ENCODE assay signal across 1 cellular context in the genomic region with DNA sequence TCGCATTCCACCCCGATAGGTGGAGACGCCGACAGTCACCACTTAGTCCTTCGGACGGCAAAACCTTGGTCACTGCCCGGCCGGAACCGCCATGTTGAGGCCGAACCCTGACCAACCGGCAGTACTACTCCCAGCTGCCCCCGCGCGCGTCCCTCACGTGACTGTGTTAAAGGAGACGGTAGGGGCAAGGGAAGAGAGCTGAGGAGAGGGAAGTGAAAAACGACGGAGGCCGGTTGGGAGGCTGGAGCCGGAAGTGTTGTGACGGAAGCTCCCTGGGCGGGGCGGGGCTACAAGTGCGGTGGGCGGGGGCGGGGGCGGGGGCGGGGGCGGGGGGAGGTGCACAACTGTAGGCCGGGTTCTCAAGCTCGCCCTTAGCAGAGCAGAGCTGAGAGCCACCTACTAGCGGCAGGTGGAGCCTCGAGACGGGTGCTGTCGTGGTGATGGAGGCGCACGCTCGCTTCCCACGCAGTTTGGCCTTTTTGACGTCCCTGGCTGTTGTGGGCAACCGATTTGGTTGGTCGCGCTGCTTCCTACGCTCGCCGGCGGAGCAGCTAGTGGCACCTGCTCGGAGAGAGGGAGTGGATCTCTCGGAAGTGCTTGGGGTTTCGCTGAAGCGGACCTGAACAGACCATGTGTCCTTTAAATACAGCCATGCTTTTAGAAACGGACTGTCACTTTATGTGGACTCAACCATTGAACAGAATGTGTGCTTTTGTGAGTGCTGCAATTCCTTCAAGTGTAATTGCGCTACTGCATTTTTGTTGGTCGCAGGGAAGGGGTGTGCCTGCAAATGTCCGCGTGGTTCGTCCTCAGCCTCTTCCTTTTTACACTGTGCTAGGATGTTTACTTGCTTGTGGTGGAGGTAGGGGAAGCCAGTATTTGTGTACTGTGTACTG.
A peak's percentile ranks its signal among the peaks of the same experiment; 100 is the strongest.
TF ChIP-seq lines count a peak whose summit lies in the region.

TSS of gene TRAPPC8 (minus strand) at position 130 of the 896 bp plus-strand sequence. CDS start 364 bp downstream, outside the sequence.

TF ChIP-seq in HEK293, 187 proteins besides CTCF, POLR2A, EP300 and RAD21 (continued from another document and continues in another):
- TF ChIP-seq ZBTB44 (tag by site-specific recombination; IDR thresholded peaks at IDR 0.05) (no peak), ZSCAN23 (tag by site-specific recombination; IDR thresholded peaks at IDR 0.05) (no peak), ZNF16 (tag by site-specific recombination; IDR thresholded peaks at IDR 0.05; ENCODE audit: low read depth) (no peak), ZNF19 (tag by site-specific recombination; IDR thresholded peaks at IDR 0.05; ENCODE audit: low read depth) (no peak), ZNF426 (tag by site-specific recombination; IDR thresholded peaks at IDR 0.05) (no peak), TSHZ1 (tag by site-specific recombination; IDR thresholded peaks at IDR 0.05; ENCODE audit: borderline replicate concordance) (no peak), ZNF610 (tag by site-specific recombination; IDR thresholded peaks at IDR 0.05; ENCODE audit: borderline replicate concordance) (peak; percentile 53; the same call in 1 of the 2 replicates), ZNF214 (tag by site-specific recombination; IDR thresholded peaks at IDR 0.05; ENCODE audit: borderline replicate concordance) (no peak), ZNF449 (tag by site-specific recombination; IDR thresholded peaks at IDR 0.05) (peak; percentile 56; the same call in 1 of the 2 replicates), ZBTB6 (tag by site-specific recombination; IDR thresholded peaks at IDR 0.05) (peak; percentile 97), ZNF174 (tag by site-specific recombination; IDR thresholded peaks at IDR 0.05) (no peak), ZNF274 (IDR thresholded peaks at IDR 0.05; ENCODE audit: low read length) (no peak), ZNF274 (tag by site-specific recombination; IDR thresholded peaks at IDR 0.05; ENCODE audit: borderline replicate concordance) (no peak), ZNF248 (tag by site-specific recombination; IDR thresholded peaks at IDR 0.05) (no peak), ZNF280D (tag by site-specific recombination; IDR thresholded peaks at IDR 0.05) (no peak), ZNF777 (tag by site-specific recombination; IDR thresholded peaks at IDR 0.05; ENCODE audit: borderline replicate concordance) (no peak), SP2 (tag by site-specific recombination; IDR thresholded peaks at IDR 0.05) (peak; percentile 41), SALL2 (tag by site-specific recombination; IDR thresholded peaks at IDR 0.05; ENCODE audit: borderline replicate concordance) (no peak), KLF8 (tag by site-specific recombination; IDR thresholded peaks at IDR 0.05) (peak; percentile 16; the same call in 1 of the 2 replicates), ZNF341 (tag by site-specific recombination; IDR thresholded peaks at IDR 0.05; ENCODE audit: low read depth) (peak; percentile 85), ZNF747 (tag by site-specific recombination; IDR thresholded peaks at IDR 0.05) (no peak), ZNF146 (tag by site-specific recombination; IDR thresholded peaks at IDR 0.05) (no peak), ZNF23 (tag by site-specific recombination; IDR thresholded peaks at IDR 0.05; ENCODE audit: borderline replicate concordance) (no peak), ZFP3 (tag by site-specific recombination; IDR thresholded peaks at IDR 0.05; ENCODE audit: low read depth) (no peak), ZNF202 (tag by site-specific recombination; IDR thresholded peaks at IDR 0.05; ENCODE audit: borderline replicate concordance) (no peak), KLF17 (tag by site-specific recombination; IDR thresholded peaks at IDR 0.05) (0 out of 2 replicates have a peak, but pooled peaks have one; percentile 34)
- TF ChIP-seq, protein P1, sequence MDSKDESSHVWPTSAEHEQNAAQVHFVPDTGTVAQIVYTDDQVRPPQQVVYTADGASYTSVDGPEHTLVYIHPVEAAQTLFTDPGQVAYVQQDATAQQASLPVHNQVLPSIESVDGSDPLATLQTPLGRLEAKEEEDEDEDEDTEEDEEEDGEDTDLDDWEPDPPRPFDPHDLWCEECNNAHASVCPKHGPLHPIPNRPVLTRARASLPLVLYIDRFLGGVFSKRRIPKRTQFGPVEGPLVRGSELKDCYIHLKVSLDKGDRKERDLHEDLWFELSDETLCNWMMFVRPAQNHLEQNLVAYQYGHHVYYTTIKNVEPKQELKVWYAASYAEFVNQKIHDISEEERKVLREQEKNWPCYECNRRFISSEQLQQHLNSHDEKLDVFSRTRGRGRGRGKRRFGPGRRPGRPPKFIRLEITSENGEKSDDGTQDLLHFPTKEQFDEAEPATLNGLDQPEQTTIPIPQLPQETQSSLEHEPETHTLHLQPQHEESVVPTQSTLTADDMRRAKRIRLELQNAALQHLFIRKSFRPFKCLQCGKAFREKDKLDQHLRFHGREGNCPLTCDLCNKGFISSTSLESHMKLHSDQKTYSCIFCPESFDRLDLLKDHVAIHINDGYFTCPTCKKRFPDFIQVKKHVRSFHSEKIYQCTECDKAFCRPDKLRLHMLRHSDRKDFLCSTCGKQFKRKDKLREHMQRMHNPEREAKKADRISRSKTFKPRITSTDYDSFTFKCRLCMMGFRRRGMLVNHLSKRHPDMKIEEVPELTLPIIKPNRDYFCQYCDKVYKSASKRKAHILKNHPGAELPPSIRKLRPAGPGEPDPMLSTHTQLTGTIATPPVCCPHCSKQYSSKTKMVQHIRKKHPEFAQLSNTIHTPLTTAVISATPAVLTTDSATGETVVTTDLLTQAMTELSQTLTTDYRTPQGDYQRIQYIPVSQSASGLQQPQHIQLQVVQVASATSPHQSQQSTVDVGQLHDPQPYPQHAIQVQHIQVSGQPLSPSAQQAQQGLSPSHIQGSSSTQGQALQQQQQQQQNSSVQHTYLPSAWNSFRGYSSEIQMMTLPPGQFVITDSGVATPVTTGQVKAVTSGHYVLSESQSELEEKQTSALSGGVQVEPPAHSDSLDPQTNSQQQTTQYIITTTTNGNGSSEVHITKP (tag by site-specific recombination; IDR thresholded peaks at IDR 0.05), result peak; percentile 98
- TF ChIP-seq, protein P2, sequence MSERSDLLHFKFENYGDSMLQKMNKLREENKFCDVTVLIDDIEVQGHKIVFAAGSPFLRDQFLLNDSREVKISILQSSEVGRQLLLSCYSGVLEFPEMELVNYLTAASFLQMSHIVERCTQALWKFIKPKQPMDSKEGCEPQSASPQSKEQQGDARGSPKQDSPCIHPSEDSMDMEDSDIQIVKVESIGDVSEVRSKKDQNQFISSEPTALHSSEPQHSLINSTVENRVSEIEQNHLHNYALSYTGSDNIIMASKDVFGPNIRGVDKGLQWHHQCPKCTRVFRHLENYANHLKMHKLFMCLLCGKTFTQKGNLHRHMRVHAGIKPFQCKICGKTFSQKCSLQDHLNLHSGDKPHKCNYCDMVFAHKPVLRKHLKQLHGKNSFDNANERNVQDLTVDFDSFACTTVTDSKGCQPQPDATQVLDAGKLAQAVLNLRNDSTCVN (tag by site-specific recombination; optimal IDR thresholded peaks at IDR 0.05), result peak; percentile 63
- TF ChIP-seq, protein P3, sequence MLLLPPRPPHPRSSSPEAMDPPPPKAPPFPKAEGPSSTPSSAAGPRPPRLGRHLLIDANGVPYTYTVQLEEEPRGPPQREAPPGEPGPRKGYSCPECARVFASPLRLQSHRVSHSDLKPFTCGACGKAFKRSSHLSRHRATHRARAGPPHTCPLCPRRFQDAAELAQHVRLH (tag by site-specific recombination; IDR thresholded peaks at IDR 0.05), result peak; percentile 67
